ENCODE assay signal across 2 cellular contexts in genomic region chr16:86917471-86918365, GRCh38.
A peak's percentile ranks its signal among the peaks of the same experiment; 100 is the strongest.
TF ChIP-seq lines count a peak whose summit lies in the region.

No MANE protein-coding gene starts in this region.

TF ChIP-seq in HEK293, 187 proteins besides CTCF, POLR2A, EP300 and RAD21:
- TF ChIP-seq HOXC10 (CRISPR knock-in tag; IDR thresholded peaks at IDR 0.05) (no peak), EGR2 (tag by site-specific recombination; IDR thresholded peaks at IDR 0.05; ENCODE audit: low read depth) (0 out of 2 replicates have a peak, but pooled peaks have one; percentile 10)

TF ChIP-seq in H1, 55 proteins besides CTCF, POLR2A, EP300 and RAD21:
- TF ChIP-seq NANOG (IDR thresholded peaks at IDR 0.05; ENCODE audit: insufficient read depth, low read depth, low read length, poor library complexity, severe bottlenecking) = no peak
- TF ChIP-seq USF2 (IDR thresholded peaks at IDR 0.05; ENCODE audit: low read length) = no peak
- TF ChIP-seq MAX (IDR thresholded peaks at IDR 0.05) = no peak
- no peak for TF ChIP-seq KDM4A (IDR thresholded peaks at IDR 0.05; ENCODE audit: low read depth, low read length, severe bottlenecking)
- TF ChIP-seq ZNF274 (IDR thresholded peaks at IDR 0.05; ENCODE audit: borderline replicate concordance, extremely low read depth, low read length) = no peak
- TF ChIP-seq HDAC2 (IDR thresholded peaks at IDR 0.05; ENCODE audit: borderline replicate concordance in 1 of 2, low read depth in 2 of 2, low read length in 2 of 2) = no peak
- no peak for TF ChIP-seq ATF3 (IDR thresholded peaks at IDR 0.05; ENCODE audit: insufficient read depth, low read depth, low read length)
- no peak for TF ChIP-seq RNF2 (IDR thresholded peaks at IDR 0.05; ENCODE audit: borderline replicate concordance, low read depth, low read length, missing control alignments, poor library complexity, severe bottlenecking)
- TF ChIP-seq EZH2 (IDR thresholded peaks at IDR 0.05; ENCODE audit: low read depth, low read length, severe bottlenecking) = no peak
- no peak for TF ChIP-seq SP4 (IDR thresholded peaks at IDR 0.05; ENCODE audit: low read length)
